In the genomic region with DNA sequence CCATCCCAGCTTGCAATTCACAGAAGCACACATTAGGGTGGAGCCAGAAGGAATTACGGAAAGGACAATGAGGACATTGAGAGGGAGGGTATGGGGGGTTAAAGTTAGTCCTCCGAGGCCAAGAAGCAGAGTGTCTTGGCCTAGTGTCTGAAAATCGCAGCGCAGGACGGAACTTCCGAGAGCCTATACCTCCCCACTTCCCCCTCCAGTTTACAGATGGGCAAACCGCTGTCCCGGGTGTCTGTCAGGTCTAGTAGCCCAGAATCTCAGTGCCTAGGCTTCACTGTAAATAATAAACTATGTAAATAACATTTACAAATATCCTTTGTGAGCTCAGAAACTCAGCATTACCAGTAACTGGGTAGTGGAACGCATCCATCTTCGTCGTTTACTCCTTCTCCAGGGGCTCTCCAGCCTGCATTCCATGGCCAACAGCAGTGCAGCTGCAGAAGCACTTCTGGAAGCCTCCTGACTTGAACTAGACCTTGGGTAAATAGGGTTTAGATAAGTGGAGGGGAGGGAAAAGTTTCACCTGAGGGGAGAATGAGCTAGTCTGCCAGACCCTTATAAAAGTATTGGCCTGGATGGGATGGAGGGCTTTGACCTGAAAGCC, we compare ENCODE assay signal across 8 cellular contexts. TPM values are rescaled to one million over a fixed set of nuclear protein-coding genes. Genes with fewer than 3 reads are reported as not detected.
DNase-seq lines count a peak whose midpoint lies in the region; ATAC-seq and TF ChIP-seq lines count a peak whose summit lies in the region.

No MANE protein-coding gene starts in this region.

- H3K27ac ChIP-seq in OCI-LY1 (ENCODE audit: low read depth, low read length, poor library complexity, severe bottlenecking) (no peak overlapping the region), endodermal cell (ENCODE audit: low read depth, low read length) (peak overlapping the region; percentile 77), aorta (ENCODE audit: low read depth in 1 of 2, low read length in 2 of 2) (peak overlapping the region; percentile 23 to 87)

- peak; percentile 62 for ATAC-seq in HG02852 (IDR thresholded peaks at IDR 0.05; ENCODE audit: unreplicated experiment)
- ATAC-seq in aorta (ENCODE audit: low FRiP score): peak; percentile 62

- H3K36me3 Mint-ChIP-seq in endodermal cell (ENCODE audit: low read depth) (peaks cover 6% of the 10 kb centered on the region), mesothelial cell of epicardium (no peaks in the 10 kb centered on the region)

- H3K79me2 ChIP-seq in OCI-LY1 (ENCODE audit: insufficient read depth, low read length): no peaks in the 10 kb centered on the region

- H3K4me1 ChIP-seq in OCI-LY1 (ENCODE audit: insufficient read depth, low read length, severe bottlenecking) (peaks cover 17% of the 10 kb centered on the region), endodermal cell (ENCODE audit: control insufficient read depth, insufficient read depth, low read length) (no peaks in the 10 kb centered on the region), aorta (ENCODE audit: control insufficient read depth in 1 of 2, insufficient read depth in 2 of 2, low read length in 2 of 2) (no peaks in the 10 kb centered on the region)

- H4K20me1 ChIP-seq in OCI-LY1 (ENCODE audit: insufficient read depth, low read length): no peaks in the 10 kb centered on the region

- peak; percentile 25 for DNase-seq in stimulated activated CD4-positive, alpha-beta T cell treated with anti-CD3 and anti-CD28 coated beads, Interleukin-15, amount 100 ng/mL, for 24 hours
- no peak for DNase-seq in stimulated activated CD4-positive, alpha-beta T cell treated with anti-CD3 and anti-CD28 coated beads, Interleukin-1b, Interleukin-23, amount 100 ng/mL, for 48 hours
- DNase-seq in endodermal cell (peak; percentile 70), mesothelial cell of epicardium (ENCODE audit: low spot score in 2 of 2, unreplicated experiment in 2 of 2) (peak in 1 of 2 experiments; percentile 45), aorta (peak; percentile 67 to 72), COR-L47 (lab: John Stamatoyannopoulos, UW) (no peak)

- TF ChIP-seq CTCF in OCI-LY1 (IDR thresholded peaks at IDR 0.05; ENCODE audit: low read length) (no peak; the same call in 1 of the 2 replicates), endodermal cell (conservative IDR thresholded peaks at IDR 0.05) (no peak), mesothelial cell of epicardium (IDR thresholded peaks at IDR 0.05; ENCODE audit: unreplicated experiment) (no peak)

- no peaks in the 10 kb centered on the region for H3K9me2 ChIP-seq in OCI-LY1 (ENCODE audit: low read depth, low read length)

- H3K9ac ChIP-seq in OCI-LY1 (ENCODE audit: low read length) (peak overlapping the region; percentile 55), endodermal cell (ENCODE audit: extremely low read depth, low read length, poor library complexity, severe bottlenecking) (peak overlapping the region; percentile 70)

- 28 to 40% methylated on average over 6 to 11 of the region's 11 CpGs for WGBS in endodermal cell (ENCODE audit: insufficient coverage in 1 of 2, insufficient read length in 1 of 2), 2 experiments
- 22 to 35% methylated on average over 11 of the region's 11 CpGs for WGBS in aorta, 2 donors

- H3K27ac Mint-ChIP-seq in endodermal cell (peak overlapping the region; percentile 99), mesothelial cell of epicardium (peak overlapping the region; percentile 97)

- intact Hi-C loops in aorta (cut with DNase I): no loop called here

- H3K4me3 Mint-ChIP-seq in endodermal cell (peak overlapping the region; percentile 80), mesothelial cell of epicardium (peak overlapping the region; percentile 91)

- peak overlapping the region; percentile 70 for H3K4me2 ChIP-seq in OCI-LY1 (ENCODE audit: low read length)

- peaks cover 9% of the 10 kb centered on the region for H3K27me3 Mint-ChIP-seq in endodermal cell (ENCODE audit: insufficient read depth)
- H3K27me3 Mint-ChIP-seq in mesothelial cell of epicardium (ENCODE audit: low read depth): no peaks in the 10 kb centered on the region

- H3K4me1 Mint-ChIP-seq in endodermal cell: peaks cover 35% of the 10 kb centered on the region
- H3K4me1 Mint-ChIP-seq in mesothelial cell of epicardium: peaks cover 17% of the 10 kb centered on the region

- H3K4me3 ChIP-seq in OCI-LY1 (ENCODE audit: low read depth, low read length, poor library complexity, severe bottlenecking): peak overlapping the region; percentile 57
- peak overlapping the region; percentile 92 for H3K4me3 ChIP-seq in endodermal cell (ENCODE audit: low read length)
- peak overlapping the region; percentile 49 to 83 for H3K4me3 ChIP-seq in aorta (ENCODE audit: low read length in 2 of 2)

- peak overlapping the region; percentile 94; the same call in 1 of the 2 replicates for H2AFZ ChIP-seq in OCI-LY1 (ENCODE audit: low read length)

- H3K36me3 ChIP-seq in OCI-LY1 (ENCODE audit: insufficient read depth, low read length): no peaks in the 10 kb centered on the region
- H3K36me3 ChIP-seq in endodermal cell (ENCODE audit: control insufficient read depth, insufficient read depth, low read length): no peaks in the 10 kb centered on the region
- H3K36me3 ChIP-seq in aorta (ENCODE audit: control insufficient read depth in 1 of 2, insufficient read depth in 2 of 2, low read length in 1 of 2): no peaks in the 10 kb centered on the region

- H3K9me3 Mint-ChIP-seq in endodermal cell (no peaks in the 10 kb centered on the region), mesothelial cell of epicardium (no peaks in the 10 kb centered on the region)

- H3F3A ChIP-seq in OCI-LY1 (ENCODE audit: insufficient read depth, low read length): no peaks in the 10 kb centered on the region

- H3K9me3 ChIP-seq in OCI-LY1 (ENCODE audit: low read length) (no peaks in the 10 kb centered on the region), endodermal cell (ENCODE audit: control insufficient read depth, low read length) (no peaks in the 10 kb centered on the region), aorta (ENCODE audit: control insufficient read depth, low read length) (no peaks in the 10 kb centered on the region)

- H3K27me3 ChIP-seq in OCI-LY1 (ENCODE audit: insufficient read depth, low read length) (no peaks in the 10 kb centered on the region), endodermal cell (ENCODE audit: control insufficient read depth, insufficient read depth, low read length, poor library complexity, severe bottlenecking) (no peaks in the 10 kb centered on the region), aorta (ENCODE audit: control insufficient read depth in 1 of 2, insufficient read depth in 2 of 2, low read length in 1 of 2) (no peaks in the 10 kb centered on the region)

RNA-seq across cellular contexts. Expression of gene ADPRH, which starts 1.0 kb away (rescaled TPM):
- total RNA-seq in endodermal cell: 10 to 100 TPM in 1 of 2 donors, 1 to 10 TPM in 1; 7.8 to 11.8 TPM
- polyA plus RNA-seq in endodermal cell (2013, experiment 1 of 2): 2.1 TPM
- polyA plus RNA-seq in endodermal cell (2013, experiment 2 of 2): 1.9 TPM
- 1.9 to 2.3 TPM (median 2.2 TPM) in 3 replicates for total RNA-seq in mesothelial cell of epicardium
- 10 to 100 TPM; 13.6 to 13.9 TPM for total RNA-seq in aorta
- 1 to 10 TPM; 5.6 to 7.5 TPM for polyA plus RNA-seq in aorta

RNA-seq across cellular contexts. Expression of gene PLA1A, which starts 17.4 kb away (rescaled TPM):
- total RNA-seq in endodermal cell: 1 to 10 TPM; 2.4 to 5.3 TPM
- 0.53 TPM for polyA plus RNA-seq in endodermal cell (2013, experiment 1 of 2)
- polyA plus RNA-seq in endodermal cell (2013, experiment 2 of 2): 0.25 TPM
- total RNA-seq in mesothelial cell of epicardium: not detected in 3 replicates
- 1 to 10 TPM; 2.1 to 5.7 TPM for total RNA-seq in aorta
- 1 to 10 TPM in 1 of 2 donors, under 1 TPM in 1; 0.50 to 4.0 TPM for polyA plus RNA-seq in aorta

RNA-seq across cellular contexts. Expression of gene CD80, which starts 20.8 kb away (rescaled TPM):
- 1 to 10 TPM; 2.2 to 2.5 TPM for total RNA-seq in endodermal cell
- 0.43 TPM for polyA plus RNA-seq in endodermal cell (2013, experiment 1 of 2)
- polyA plus RNA-seq in endodermal cell (2013, experiment 2 of 2): 0.75 TPM
- 0.18 to 0.38 TPM in 2 of 3 replicates, not detected in the other for total RNA-seq in mesothelial cell of epicardium
- total RNA-seq in aorta: 1 to 10 TPM; 1.8 to 2.3 TPM
- polyA plus RNA-seq in aorta: under 1 TPM in 1 of 2 donors, not detected in 1; 0.38 TPM

Comparison
In these comparisons a context has a peak if more than half of its experiments do, and no peak if none do; other contexts are left out.
1. DNase-seq: peak in stimulated activated CD4-positive, alpha-beta T cell treated with anti-CD3 and anti-CD28 coated beads, Interleukin-15, amount 100 ng/mL, for 24 hours (single experiment), endodermal cell (single experiment) and aorta (2 of 2); none in stimulated activated CD4-positive, alpha-beta T cell treated with anti-CD3 and anti-CD28 coated beads, Interleukin-1b, Interleukin-23, amount 100 ng/mL, for 48 hours (single experiment) and COR-L47 (single experiment).
2. Peak in every context shown above with its lines, with median percentiles within 50 percentile points of each other: H3K4me3 ChIP-seq.